Comparison of ENCODE assay signal across 9 cellular contexts in the genomic region with DNA sequence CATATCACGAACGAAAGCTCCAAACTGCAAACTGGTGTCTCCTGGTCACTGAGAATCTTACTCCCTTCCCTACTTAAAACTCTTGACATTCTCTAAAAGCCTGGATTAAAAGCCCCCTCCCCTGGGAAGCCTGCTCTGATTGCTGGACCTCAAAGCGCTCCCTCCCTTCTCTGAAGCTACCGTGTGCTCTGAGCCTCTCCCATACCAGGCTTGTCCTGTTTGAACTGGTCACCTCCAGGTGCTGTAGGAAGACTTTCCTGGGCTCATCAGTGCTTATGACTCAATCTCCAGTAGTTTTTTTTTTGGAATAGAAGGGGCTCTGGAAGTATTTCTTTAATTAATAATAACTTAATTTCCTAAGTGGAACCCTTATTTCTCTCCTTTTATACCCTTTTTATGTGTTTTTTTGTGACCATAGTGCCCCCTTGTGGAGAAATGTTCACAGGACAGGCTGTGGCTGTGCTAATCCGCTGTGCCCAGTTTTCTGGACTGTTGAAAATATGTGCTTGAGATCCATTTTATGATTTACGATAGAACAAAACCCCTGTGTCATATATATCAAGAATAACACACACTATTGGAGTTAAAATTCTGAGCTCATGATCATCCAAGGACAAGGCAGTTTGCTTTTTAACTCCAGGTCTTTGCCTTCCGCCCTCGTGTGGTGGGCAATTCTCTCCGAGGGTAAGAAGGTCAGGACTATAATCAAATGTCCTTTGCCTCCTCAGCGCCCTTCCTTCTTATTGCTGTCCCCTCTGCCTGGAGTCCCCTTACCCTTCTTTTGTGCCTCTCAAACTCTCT. TPM values are rescaled to one million over a fixed set of nuclear protein-coding genes. Genes with fewer than 3 reads are reported as not detected.
DNase-seq lines count a peak whose midpoint lies in the region; ATAC-seq, FAIRE-seq and TF ChIP-seq lines count a peak whose summit lies in the region.
"Had no signal": no experiment of that assay in that cellular context is flagged by ENCODE, and none has a peak within 500 bp of the region (broad histone marks: within the 10 kb centered on the region; RNA-seq: fewer than 3 reads in every experiment).

No MANE protein-coding gene starts in this region.

- peaks cover 3% of the 10 kb centered on the region for H3K27me3 Mint-ChIP-seq in activated naive CD4-positive, alpha-beta T cell treated with anti-CD3 and anti-CD28 coated beads for 36 hours (ENCODE audit: low read depth)

- no peaks in the 10 kb centered on the region for H3K36me3 Mint-ChIP-seq in activated naive CD4-positive, alpha-beta T cell treated with anti-CD3 and anti-CD28 coated beads for 36 hours (ENCODE audit: low read depth)
- H3K36me3 Mint-ChIP-seq: activated naive CD4-positive, alpha-beta T cell treated with anti-CD3 and anti-CD28 coated beads, Interleukin-2, amount 50 U/mL, for 72 hours had no signal

- H3K27me3 ChIP-seq in muscle layer of colon (ENCODE audit: control insufficient read depth in 1 of 2, insufficient read depth in 2 of 2, low read length in 2 of 2) = no peaks in the 10 kb centered on the region

- H3K4me1 Mint-ChIP-seq in activated naive CD4-positive, alpha-beta T cell treated with anti-CD3 and anti-CD28 coated beads for 36 hours (ENCODE audit: low read depth) = no peaks in the 10 kb centered on the region

- H3K4me1 ChIP-seq in muscle layer of colon (ENCODE audit: insufficient read depth, low read length) = peaks cover 32% of the 10 kb centered on the region

- peak; percentile 49 for FAIRE-seq in RCC 7860 (lab: Jason Lieb, UNC)

- DNase-seq in activated naive CD4-positive, alpha-beta T cell treated with anti-CD3 and anti-CD28 coated beads for 36 hours = peak; percentile 33
- DNase-seq in activated naive CD4-positive, alpha-beta T cell treated with anti-CD3 and anti-CD28 coated beads, Interleukin-2, amount 50 U/mL, for 16 hours = no peak
- DNase-seq in RCC 7860 (ENCODE audit: low spot score) = peak; percentile 18
- DNase-seq in epithelial cell of esophagus (ENCODE audit: low read depth) = peak; percentile 37
- no peak for DNase-seq in NCI-H226
- DNase-seq in HuH-7.5 (ENCODE audit: low spot score) = no peak

- H3K9me3 ChIP-seq in muscle layer of colon (ENCODE audit: low read length) = no peaks in the 10 kb centered on the region

- H3K27ac ChIP-seq in muscle layer of colon (ENCODE audit: low read depth, low read length) = peak overlapping the region; percentile 54

- H3K36me3 ChIP-seq in muscle layer of colon (ENCODE audit: insufficient read depth, low read length) = peaks cover 14% of the 10 kb centered on the region

- CTCF ChIA-PET in activated naive CD4-positive, alpha-beta T cell treated with anti-CD3 and anti-CD28 coated beads for 36 hours (lab: Charles Lee) = interaction anchor here (0.6 to 1.4 kb wide), 12 partner anchors 8 to 1140 kb away, joined by 3 to 7 read pairs (median 3); no protein-coding TSS in a partner anchor

- no peak overlapping the region for H3K4me3 ChIP-seq in epithelial cell of esophagus (ENCODE audit: low read length)
- no peak overlapping the region for H3K4me3 ChIP-seq in muscle layer of colon (ENCODE audit: low read depth in 1 of 2, low read length in 2 of 2)

- H3K9me3 Mint-ChIP-seq in activated naive CD4-positive, alpha-beta T cell treated with anti-CD3 and anti-CD28 coated beads for 36 hours = no peaks in the 10 kb centered on the region
- H3K9me3 Mint-ChIP-seq: activated naive CD4-positive, alpha-beta T cell treated with anti-CD3 and anti-CD28 coated beads, Interleukin-2, amount 50 U/mL, for 72 hours had no signal

- H3K9ac ChIP-seq in muscle layer of colon (ENCODE audit: low read length) = no peak overlapping the region

- ATAC-seq in HG02981 (IDR thresholded peaks at IDR 0.05; ENCODE audit: unreplicated experiment) = peak; percentile 65

- intact Hi-C loops in activated naive CD4-positive, alpha-beta T cell treated with anti-CD3 and anti-CD28 coated beads for 36 hours (cut with micrococcal nuclease) = no loop called here

- TF ChIP-seq CTCF in epithelial cell of esophagus (IDR thresholded peaks at IDR 0.05; ENCODE audit: insufficient read depth, low read depth, low read length, missing control alignments) = peak; percentile 67

- no peak overlapping the region for H3K27ac Mint-ChIP-seq in activated naive CD4-positive, alpha-beta T cell treated with anti-CD3 and anti-CD28 coated beads for 36 hours
- H3K27ac Mint-ChIP-seq: activated naive CD4-positive, alpha-beta T cell treated with anti-CD3 and anti-CD28 coated beads, Interleukin-2, amount 50 U/mL, for 72 hours had no signal

- no peak overlapping the region for H3K4me3 Mint-ChIP-seq in activated naive CD4-positive, alpha-beta T cell treated with anti-CD3 and anti-CD28 coated beads for 36 hours

RNA-seq across cellular contexts. Expression of gene MTARC1, which starts 16.9 kb away (rescaled TPM):
- total RNA-seq in activated naive CD4-positive, alpha-beta T cell treated with anti-CD3 and anti-CD28 coated beads for 36 hours = not detected
- total RNA-seq: activated naive CD4-positive, alpha-beta T cell treated with anti-CD3 and anti-CD28 coated beads, Interleukin-2, amount 50 U/mL, for 72 hours had no signal

RNA-seq across cellular contexts. Expression of gene MTARC2, which starts 55.5 kb away (rescaled TPM):
- total RNA-seq in activated naive CD4-positive, alpha-beta T cell treated with anti-CD3 and anti-CD28 coated beads for 36 hours = not detected
- total RNA-seq: activated naive CD4-positive, alpha-beta T cell treated with anti-CD3 and anti-CD28 coated beads, Interleukin-2, amount 50 U/mL, for 72 hours had no signal

Comparison
In these comparisons a context has a peak if more than half of its experiments do, and no peak if none do; other contexts are left out.
1. DNase-seq: peak in activated naive CD4-positive, alpha-beta T cell treated with anti-CD3 and anti-CD28 coated beads for 36 hours (single experiment), RCC 7860 (single experiment) and epithelial cell of esophagus (single experiment); none in activated naive CD4-positive, alpha-beta T cell treated with anti-CD3 and anti-CD28 coated beads, Interleukin-2, amount 50 U/mL, for 16 hours (single experiment), NCI-H226 (single experiment) and HuH-7.5 (single experiment).